In the genomic region with DNA sequence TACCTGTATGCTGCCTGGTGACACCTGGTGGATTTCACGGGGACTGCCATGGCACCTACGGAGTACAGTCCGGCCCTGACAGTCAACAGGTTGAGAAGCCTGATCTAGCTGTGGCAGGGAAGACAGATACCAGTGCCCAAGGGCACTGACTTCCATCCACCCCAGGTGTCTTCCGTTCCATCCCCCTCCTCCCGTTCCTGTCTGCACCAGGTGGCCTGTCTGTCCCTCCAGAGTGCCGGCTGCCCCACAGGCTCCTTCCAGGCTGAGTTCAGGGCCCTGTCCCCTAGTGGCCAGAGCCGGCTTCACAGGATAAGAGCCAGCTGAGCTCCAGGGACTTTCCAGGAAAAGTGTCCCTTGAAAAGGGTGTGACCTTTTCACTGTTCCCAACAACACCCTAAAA, we compare ENCODE assay signal across 8 cellular contexts. TPM values are rescaled to one million over a fixed set of nuclear protein-coding genes. Genes with fewer than 3 reads are reported as not detected.
DNase-seq lines count a peak whose midpoint lies in the region; TF ChIP-seq lines count a peak whose summit lies in the region.
"Not testable (repeated sequence)": the region's sequence is repeated elsewhere in the genome, so short reads cannot be mapped to it uniquely, and the experiment has no call there.

No MANE protein-coding gene starts in this region.

- H3K27ac ChIP-seq in CD4-positive, alpha-beta memory T cell (ENCODE audit: low read depth, low read length); OCI-LY1 (ENCODE audit: low read depth, low read length, poor library complexity, severe bottlenecking): not testable (repeated sequence)

- H3K4me2 ChIP-seq in OCI-LY1 (ENCODE audit: low read length) = not testable (repeated sequence)

- POLR2A ChIA-PET in CD4-positive, alpha-beta memory T cell (lab: Charles Lee; ENCODE audit: partially characterized antibody) = not testable (repeated sequence)

- CTCF ChIA-PET in CD4-positive, alpha-beta memory T cell (lab: Charles Lee; ENCODE audit: partially characterized antibody) = not testable (repeated sequence)

- peak overlapping the region in 6 of 8 donors; percentile 52 to 90 (median 77) for H3K4me3 Mint-ChIP-seq in CD4-positive, alpha-beta memory T cell
- H3K4me3 Mint-ChIP-seq in brain = not testable (repeated sequence)
- peak overlapping the region in 3 of 5 donors; percentile 53 to 67 (median 66) for H3K4me3 Mint-ChIP-seq in immature natural killer cell
- H3K4me3 Mint-ChIP-seq in nephron progenitor cell = peak overlapping the region; percentile 68

- not testable (repeated sequence) for H4K20me1 ChIP-seq in OCI-LY1 (ENCODE audit: insufficient read depth, low read length)

- not testable (repeated sequence) for H3K4me1 Mint-ChIP-seq in CD4-positive, alpha-beta memory T cell; brain; immature natural killer cell; nephron progenitor cell

- TF ChIP-seq CTCF in OCI-LY1 (IDR thresholded peaks at IDR 0.05; ENCODE audit: low read length) = peak; percentile 9; the same call in 1 of the 2 replicates
- peak; percentile 10 to 45 for TF ChIP-seq CTCF in brain (conservative IDR thresholded peaks at IDR 0.05)
- peak; percentile 43 for TF ChIP-seq CTCF in nephron progenitor cell (IDR thresholded peaks at IDR 0.05)

- not testable (repeated sequence) for H3K4me1 ChIP-seq in CD4-positive, alpha-beta memory T cell (ENCODE audit: insufficient read depth, low read length); OCI-LY1 (ENCODE audit: insufficient read depth, low read length, severe bottlenecking)

- H3K9ac ChIP-seq in OCI-LY1 (ENCODE audit: low read length) = not testable (repeated sequence)

- H3K27me3 Mint-ChIP-seq in CD4-positive, alpha-beta memory T cell; brain; immature natural killer cell (ENCODE audit: low read depth in 3 of 3); nephron progenitor cell (ENCODE audit: low read depth, poor library complexity): not testable (repeated sequence)

- intact Hi-C loops in CD4-positive, alpha-beta memory T cell (cut with micrococcal nuclease) = not testable (repeated sequence)

- not testable (repeated sequence) for H3K27me3 ChIP-seq in CD4-positive, alpha-beta memory T cell (ENCODE audit: insufficient read depth, low read length); OCI-LY1 (ENCODE audit: insufficient read depth, low read length)

- not testable (repeated sequence) for H3K36me3 Mint-ChIP-seq in CD4-positive, alpha-beta memory T cell; brain; immature natural killer cell; nephron progenitor cell (ENCODE audit: low read depth)

- not testable (repeated sequence) for H3K9me2 ChIP-seq in OCI-LY1 (ENCODE audit: low read depth, low read length)

- not testable (repeated sequence) for H3F3A ChIP-seq in OCI-LY1 (ENCODE audit: insufficient read depth, low read length)

- not testable (repeated sequence) for H3K36me3 ChIP-seq in CD4-positive, alpha-beta memory T cell (ENCODE audit: insufficient read depth, low read length); OCI-LY1 (ENCODE audit: insufficient read depth, low read length)

- H3K9me3 Mint-ChIP-seq in CD4-positive, alpha-beta memory T cell; brain; immature natural killer cell; nephron progenitor cell: not testable (repeated sequence)

- H3K9me3 ChIP-seq in CD4-positive, alpha-beta memory T cell (ENCODE audit: control insufficient read depth in 1 of 2, low read length in 2 of 2); OCI-LY1 (ENCODE audit: low read length): not testable (repeated sequence)

- DNase-seq in CD4-positive, alpha-beta memory T cell = peak in 4 of 5 donors; percentile 24 to 51 (median 26)
- peak; percentile 3 for DNase-seq in activated CD4-positive, alpha-beta T cell treated with anti-CD3 and anti-CD28 coated beads for 48 hours
- DNase-seq in activated T-cell treated with anti-CD3 and anti-CD28 coated beads, Interleukin-2, amount 50 U/mL, for 48 hours = peak; percentile 53 to 65
- DNase-seq in immature natural killer cell (peak in 2 of 3 donors; percentile 14 to 18), nephron progenitor cell (peak; percentile 6)
- DNase-seq in stimulated activated CD8-positive, alpha-beta memory T cell treated with anti-CD3 and anti-CD28 coated beads, Interleukin-4, amount 100 ng/mL, for 48 hours = peak; percentile 27

- peak overlapping the region in 2 of 7 donors; percentile 19 to 68 for H3K27ac Mint-ChIP-seq in CD4-positive, alpha-beta memory T cell
- not testable (repeated sequence) for H3K27ac Mint-ChIP-seq in brain, immature natural killer cell, nephron progenitor cell

- H3K4me3 ChIP-seq in CD4-positive, alpha-beta memory T cell (ENCODE audit: low read length in 2 of 2); OCI-LY1 (ENCODE audit: low read depth, low read length, poor library complexity, severe bottlenecking): not testable (repeated sequence)

- H2AFZ ChIP-seq in OCI-LY1 (ENCODE audit: low read length) = not testable (repeated sequence)

- not testable (repeated sequence) for H3K79me2 ChIP-seq in OCI-LY1 (ENCODE audit: insufficient read depth, low read length)

RNA-seq across cellular contexts. Expression of a gene that starts 10.9 kb away (rescaled TPM):
- 1 to 10 TPM; 2.9 to 3.1 TPM for total RNA-seq in CD4-positive, alpha-beta memory T cell
- polyA plus RNA-seq in CD4-positive, alpha-beta memory T cell = not detected
- polyA plus RNA-seq in brain (ENCODE audit: insufficient read depth, low read depth, low replicate concordance) = not detected
- polyA plus RNA-seq in immature natural killer cell = under 1 TPM in 1 of 3 donors, not detected in 2; 0.05 TPM

Comparison
In these comparisons a context has a peak if more than half of its experiments do, and no peak if none do; other contexts are left out.
1. DNase-seq: peak in every context shown above with its lines; median percentile 59 in activated T-cell treated with anti-CD3 and anti-CD28 coated beads, Interleukin-2, amount 50 U/mL, for 48 hours; 27 in stimulated activated CD8-positive, alpha-beta memory T cell treated with anti-CD3 and anti-CD28 coated beads, Interleukin-4, amount 100 ng/mL, for 48 hours; 26 in CD4-positive, alpha-beta memory T cell; 16 in immature natural killer cell; 6 in nephron progenitor cell; 3 in activated CD4-positive, alpha-beta T cell treated with anti-CD3 and anti-CD28 coated beads for 48 hours.